Comparison of ENCODE assay signal across 1 cellular context in genomic region chr19:8386990-8387389, GRCh38.
TF ChIP-seq lines count a peak whose summit lies in the region.

No MANE protein-coding gene starts in this region.

TF ChIP-seq in A549, 52 proteins besides CTCF, POLR2A, EP300 and RAD21 (continued from another document):
- no peak for TF ChIP-seq BHLHE40 (IDR thresholded peaks at IDR 0.05; ENCODE audit: low read depth, low read length)
- peak; percentile 84; the same call in 1 of the 2 replicates for TF ChIP-seq FOXS1 (CRISPR knock-in tag; IDR thresholded peaks at IDR 0.05)
- TF ChIP-seq ELK1 (IDR thresholded peaks at IDR 0.05; ENCODE audit: low read depth, low read length): no peak
- no peak for TF ChIP-seq MAX (IDR thresholded peaks at IDR 0.05)
- TF ChIP-seq ZNF302 (CRISPR knock-in tag; IDR thresholded peaks at IDR 0.05): no peak
- no peak for TF ChIP-seq KDM5A (IDR thresholded peaks at IDR 0.05)
